In genomic region chr21:33707846-33708245, GRCh38 we compare ENCODE assay signal across 1 cellular context.
TF ChIP-seq lines count a peak whose summit lies in the region.

No MANE protein-coding gene starts in this region.

TF ChIP-seq in IMR-90, 13 proteins besides CTCF, POLR2A, EP300 and RAD21 (continued from another document):
- TF ChIP-seq USF2 (IDR thresholded peaks at IDR 0.05; ENCODE audit: low read depth, low read length) (no peak), RFX5 (IDR thresholded peaks at IDR 0.05; ENCODE audit: low read depth, low read length) (no peak), MXI1 (IDR thresholded peaks at IDR 0.05; ENCODE audit: borderline replicate concordance, low read depth, low read length) (no peak), CEBPB (IDR thresholded peaks at IDR 0.05; ENCODE audit: low read depth, low read length) (no peak), MAFK (IDR thresholded peaks at IDR 0.05; ENCODE audit: low read depth, low read length) (no peak), MAZ (IDR thresholded peaks at IDR 0.05; ENCODE audit: borderline replicate concordance, low read depth, low read length) (no peak)
